8 cellular contexts compared by ENCODE assay signal in the genomic region with DNA sequence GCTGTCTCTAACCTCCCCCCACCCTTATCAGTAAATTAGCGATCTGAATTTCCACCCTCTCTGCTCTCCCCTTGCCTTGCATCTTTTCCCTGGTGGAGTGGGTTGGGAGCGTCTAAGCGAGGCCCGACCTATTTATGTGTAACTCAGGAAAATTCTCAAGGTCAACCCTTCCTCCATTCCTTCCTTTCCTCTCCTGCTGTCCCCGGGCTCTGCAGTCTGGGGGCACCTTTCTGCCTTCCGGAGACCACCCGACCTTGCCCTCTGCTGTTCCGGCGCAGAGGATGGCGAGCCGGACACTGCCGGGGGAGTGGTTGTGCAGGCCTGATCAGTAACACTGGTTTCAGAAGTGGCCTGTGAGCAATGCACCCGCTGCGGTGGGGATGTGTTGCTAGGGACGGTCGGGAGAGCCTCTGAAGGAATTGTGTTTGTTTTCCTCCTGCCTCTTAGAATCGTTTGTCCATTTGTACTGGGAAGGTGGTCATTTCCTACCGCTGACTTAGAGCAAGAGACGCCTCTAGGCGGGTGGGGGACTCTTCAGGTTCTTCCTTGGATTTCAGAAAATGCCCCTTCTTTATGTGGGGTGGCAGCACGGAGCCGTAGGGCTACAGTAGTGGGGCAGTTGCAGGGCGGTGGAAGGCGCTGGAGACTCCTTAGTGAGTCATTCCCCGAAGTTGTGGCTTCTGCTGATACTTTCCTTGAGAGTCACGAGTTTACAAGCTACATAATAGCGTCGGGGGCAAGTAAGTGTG. TPM values are rescaled to one million over a fixed set of nuclear protein-coding genes. Genes with fewer than 3 reads are reported as not detected.
DNase-seq lines count a peak whose midpoint lies in the region; ATAC-seq, FAIRE-seq and TF ChIP-seq lines count a peak whose summit lies in the region.

No MANE protein-coding gene starts in this region.

- intact Hi-C loops in GM12878 (cut with micrococcal nuclease; ENCODE audit: unreplicated experiment), result loop anchor here (1.0 to 5.0 kb wide), 2 partner anchors 33 to 66 kb away; a partner anchor contains a TSS

- no peak for FAIRE-seq in GM12878 (lab: Jason Lieb, UNC)

- CTCF ChIA-PET in GM12878 (lab: Yijun Ruan, JAX), result interaction anchor here (0.6 to 1.7 kb wide), 7 partner anchors 10 to 272 kb away, joined by 3 to 8 read pairs (median 3); a partner anchor contains a TSS

- RAD21 ChIA-PET in GM12878 (lab: Charles Lee; ENCODE audit: unreplicated experiment), result interaction anchor here (1.7 to 2.3 kb wide), 2 partner anchors 14 to 66 kb away, joined by 4 to 8 read pairs; a partner anchor contains a TSS

- 2% methylated on average over 28 of the region's 28 CpGs for WGBS in GM12878 (ENCODE audit: insufficient coverage, insufficient replicate concordance, low lambda C conversion rate, missing lambda C conversion rate)

- H3K27me3 ChIP-seq in GM12878 (replicated peaks in 1 of 2; ENCODE audit: control insufficient read depth in 2 of 2, insufficient read depth in 2 of 2, low read length in 1 of 2) (no peaks in the 10 kb centered on the region), iPS-20b (ENCODE audit: insufficient read depth, low read length) (peaks cover 7% of the 10 kb centered on the region; the same call in 1 of the 2 replicates), skeletal muscle tissue (ENCODE audit: control insufficient read depth in 3 of 3, insufficient read depth in 3 of 3, low read length in 3 of 3) (no peaks in the 10 kb centered on the region)

- H3K9ac ChIP-seq in GM12878 (ENCODE audit: control insufficient read depth, insufficient read depth, low read length), result peak overlapping the region; percentile 72
- peak overlapping the region; percentile 88 for H3K9ac ChIP-seq in iPS-20b (ENCODE audit: low read depth, low read length)
- peak overlapping the region; percentile 94 to 100 (median 97) for H3K9ac ChIP-seq in skeletal muscle tissue (ENCODE audit: low read depth in 1 of 3, low read length in 3 of 3)

- DNase-seq in DMS53 treated with DMSO at 0.1 percent for 48 hours (lab: John Stamatoyannopoulos, UW; ENCODE audit: unreplicated experiment) (peak; percentile 36), HT1080 (ENCODE audit: low read depth) (peak; percentile 93), SW480 (ENCODE audit: low spot score) (peak; percentile 55), GM12878 (ENCODE audit: low read depth, low spot score) (no peak), NCI-H2107 treated with DMSO at 0.1 percent for 48 hours (lab: John Stamatoyannopoulos, UW; ENCODE audit: unreplicated experiment) (no peak)

- SMC1A ChIA-PET in GM12878 (lab: Charles Lee; ENCODE audit: uncharacterized antibody, unreplicated experiment), result interaction anchor here (1.0 to 1.8 kb wide), 3 partner anchors 13 to 66 kb away, joined by 4 to 5 read pairs (median 5); no protein-coding TSS in a partner anchor

- no peaks in the 10 kb centered on the region for H3K9me3 ChIP-seq in GM12878 (replicated peaks; ENCODE audit: control insufficient read depth, insufficient read depth, low read length)
- H3K9me3 ChIP-seq in iPS-20b (ENCODE audit: insufficient read depth, low read depth, low read length), result no peaks in the 10 kb centered on the region
- no peaks in the 10 kb centered on the region for H3K9me3 ChIP-seq in skeletal muscle tissue (ENCODE audit: control insufficient read depth in 3 of 3, low read length in 3 of 3)

- H3K4me2 ChIP-seq in GM12878 (ENCODE audit: control insufficient read depth, insufficient read depth), result peak overlapping the region; percentile 94

- H3K4me1 ChIP-seq in GM12878 (ENCODE audit: control insufficient read depth, insufficient read depth, low read length) (peaks cover 20% of the 10 kb centered on the region), iPS-20b (ENCODE audit: insufficient read depth, low read length) (peaks cover 36% of the 10 kb centered on the region), skeletal muscle tissue (ENCODE audit: control insufficient read depth in 3 of 3, insufficient read depth in 3 of 3, low read length in 3 of 3) (peaks cover 19 to 38% (median 26%) of the 10 kb centered on the region in 3 donors)

- no peak for TF ChIP-seq POLR2A in GM12878 (IDR thresholded peaks at IDR 0.05; ENCODE audit: low read depth, low read length)

- in situ Hi-C loops in GM12878 (cut with MboI), result no loop called here

- H4K20me1 ChIP-seq in GM12878 (ENCODE audit: control insufficient read depth, insufficient read depth), result no peaks in the 10 kb centered on the region

- H3K36me3 ChIP-seq in GM12878 (ENCODE audit: control insufficient read depth in 2 of 2, insufficient read depth in 2 of 2, low read length in 1 of 2), result no peaks in the 10 kb centered on the region
- H3K36me3 ChIP-seq in iPS-20b (ENCODE audit: insufficient read depth, low read depth, low read length), result no peaks in the 10 kb centered on the region
- H3K36me3 ChIP-seq in skeletal muscle tissue (ENCODE audit: control insufficient read depth in 3 of 3, insufficient read depth in 3 of 3, low read length in 3 of 3), result no peaks in the 10 kb centered on the region

- peak overlapping the region; percentile 99 for H2AFZ ChIP-seq in GM12878 (ENCODE audit: control insufficient read depth, low read depth, low read length)

- H3K27ac ChIP-seq in GM12878 (ENCODE audit: control insufficient read depth, insufficient read depth) (no peak overlapping the region; the same call in none of the 2 replicates), iPS-20b (ENCODE audit: low read length) (no peak overlapping the region), skeletal muscle tissue (ENCODE audit: low read depth, low read length) (peak overlapping the region; percentile 94)

- BruUV-seq in GM12878 (replicated peaks; lab: Mats Ljungman, UMichigan), result no TSS peak

- TF ChIP-seq CTCF in GM12878 (IDR thresholded peaks at IDR 0.05 in 2 of 3, conservative IDR thresholded peaks at IDR 0.05 in 1 of 3; ENCODE audit: control insufficient read depth in 2 of 3, extremely low read depth in 1 of 3, insufficient read depth in 1 of 3, low read depth in 3 of 3, low read length in 3 of 3), result peak in 2 of 3 experiments; percentile 6; a peak in 2 of 6 replicates

- no peak for TF ChIP-seq EP300 in GM12878 (IDR thresholded peaks at IDR 0.05; ENCODE audit: borderline replicate concordance in 1 of 2, control insufficient read depth in 1 of 2, low read depth in 2 of 2, low read length in 2 of 2)

- POLR2A ChIA-PET in GM12878 (lab: Charles Lee), result interaction anchor here (0.7 to 1.6 kb wide), 4 partner anchors 23 to 225 kb away, joined by 3 to 9 read pairs (median 5); a partner anchor contains a TSS

- ATAC-seq in GM21390 (IDR thresholded peaks at IDR 0.05; ENCODE audit: unreplicated experiment), result peak; percentile 31
- peak; percentile 54 for ATAC-seq in GM12878

- no peak for TF ChIP-seq RAD21 in GM12878 (IDR thresholded peaks at IDR 0.05; ENCODE audit: insufficient read depth, low read depth, low read length)

- peaks cover 6% of the 10 kb centered on the region for H3K79me2 ChIP-seq in GM12878 (ENCODE audit: control insufficient read depth, insufficient read depth, low read length)

- peak overlapping the region; percentile 87 for H3K4me3 ChIP-seq in GM12878
- H3K4me3 ChIP-seq in iPS-20b (ENCODE audit: low read length), result peak overlapping the region; percentile 96
- peak overlapping the region; percentile 95 to 98 (median 96) for H3K4me3 ChIP-seq in skeletal muscle tissue (ENCODE audit: low read length in 3 of 3)

TF ChIP-seq in GM12878, 131 proteins besides CTCF, POLR2A, EP300 and RAD21:
- TF ChIP-seq RUNX3 (IDR thresholded peaks at IDR 0.05; ENCODE audit: low read length), result peak; percentile 69
- TF ChIP-seq IKZF2 (IDR thresholded peaks at IDR 0.05), result peak; percentile 33 to 67; a peak in 3 of 4 replicates
- peak; percentile 34; the same call in 1 of the 2 replicates for TF ChIP-seq JUND (IDR thresholded peaks at IDR 0.05; ENCODE audit: low read depth, low read length)
- TF ChIP-seq IKZF1 (conservative IDR thresholded peaks at IDR 0.05), result peak; percentile 47
- peak; percentile 55 for TF ChIP-seq JUNB (IDR thresholded peaks at IDR 0.05)
- TF ChIP-seq NR2C1 (IDR thresholded peaks at IDR 0.05), result no peak
- peak; percentile 74 for TF ChIP-seq EED (IDR thresholded peaks at IDR 0.05; ENCODE audit: low read depth)
- peak; percentile 8; the same call in 1 of the 2 replicates for TF ChIP-seq CREM (IDR thresholded peaks at IDR 0.05; ENCODE audit: low read depth)
- TF ChIP-seq ZNF217 (IDR thresholded peaks at IDR 0.05), result no peak

RNA-seq across cellular contexts. Expression of a gene that starts 0.5 kb away (rescaled TPM):
- 80.9 and 95.1 TPM in 2 replicates for total RNA-seq in HT1080 (2014; rRNA removed; shearing (Covaris generic))
- polyA plus RNA-seq in HT1080 (2015; cell fraction: cytosol; rRNA removed), result 69.6 and 74.8 TPM in 2 replicates
- polyA plus RNA-seq in HT1080 (2015; cell fraction: nucleus; rRNA removed), result 48.3 and 53.9 TPM in 2 replicates
- 25.0 and 25.3 TPM in 2 replicates for total RNA-seq in GM12878 (2013; cell fraction: nucleolus; rRNA removed)
- 55.3 and 63.2 TPM in 2 replicates for total RNA-seq in GM12878 (2014; rRNA removed)
- total RNA-seq in GM12878 (2014; rRNA removed; fragmentation: Illumina TruSeq; extraction: Trizol), result 38.0 and 44.9 TPM in 2 replicates
- 37.3 and 41.4 TPM in 2 replicates for total RNA-seq in GM12878 (2021)
- 84.8 TPM for polyA plus RNA-seq in GM12878 (2011; ENCODE audit: low read depth)
- polyA plus RNA-seq in GM12878 (2011; rRNA removed), result 58.9 and 64.9 TPM in 2 replicates
- 68.7 and 81.4 TPM in 2 replicates for polyA plus RNA-seq in GM12878 (2011; cell fraction: cytosol; rRNA removed)
- 52.0 and 106 TPM in 2 replicates for polyA plus RNA-seq in GM12878 (2011; cell fraction: nucleus; rRNA removed)
- 60.0 and 63.1 TPM in 2 replicates for polyA plus RNA-seq in GM12878 (2012)
- 41.0 and 45.6 TPM in 2 replicates for polyA plus RNA-seq in GM12878 (2014; fragmentation: Illumina TruSeq; extraction: Trizol)
- 100 to 1,000 TPM; 137 to 145 TPM for polyA plus RNA-seq in GM12878 (2014; fragmentation: Nextera tagmentation; extraction: Ambion mirVana)
- polyA plus RNA-seq in GM12878 (2014; rRNA removed), result 60.3 and 72.6 TPM in 2 replicates
- 100 to 1,000 TPM; 105 to 120 TPM for polyA plus RNA-seq in GM12878 (2016; fragmentation: Nextera tagmentation; extraction: Ambion mirVana)
- polyA minus RNA-seq in GM12878 (2011; rRNA and poly(A)+ RNA removed), result 21.4 and 31.2 TPM in 2 replicates
- polyA minus RNA-seq in GM12878 (2011; cell fraction: cytosol; rRNA and poly(A)+ RNA removed), result 15.9 and 19.5 TPM in 2 replicates
- polyA minus RNA-seq in GM12878 (2011; cell fraction: nucleus; rRNA and poly(A)+ RNA removed), result 10.3 and 16.4 TPM in 2 replicates
- 170 TPM for total RNA-seq in skeletal muscle tissue

Comparison
In these comparisons a context has a peak if more than half of its experiments do, and no peak if none do; other contexts are left out.
1. DNase-seq: peak in DMS53 treated with DMSO at 0.1 percent for 48 hours (single experiment), HT1080 (single experiment) and SW480 (single experiment); none in GM12878 (single experiment) and NCI-H2107 treated with DMSO at 0.1 percent for 48 hours (single experiment).
2. Peak in every context shown above with its lines, with median percentiles within 50 percentile points of each other: H3K4me3 ChIP-seq and H3K9ac ChIP-seq.